ENCODE assay signal across 2 cellular contexts in the genomic region with DNA sequence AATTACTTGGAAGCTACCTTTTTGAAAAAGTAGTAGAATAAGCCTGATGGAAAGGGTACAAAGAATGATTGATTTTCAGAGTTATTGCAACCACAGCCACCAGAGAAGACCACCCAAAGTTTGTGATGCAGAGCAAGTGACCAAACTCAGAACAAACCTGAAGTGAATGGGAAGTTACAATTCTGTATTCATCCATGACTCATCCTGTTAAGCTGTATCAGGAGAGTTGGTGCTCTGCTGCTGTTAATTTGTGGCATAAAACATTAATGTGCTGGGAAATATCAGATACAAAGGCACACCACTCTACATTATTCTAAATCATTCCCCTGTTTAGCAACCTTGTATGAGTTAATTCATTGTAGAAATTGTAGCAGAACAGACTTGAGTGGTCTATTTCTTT.
TF ChIP-seq lines count a peak whose summit lies in the region.

No MANE protein-coding gene starts in this region.

TF ChIP-seq in IMR-90, 13 proteins besides CTCF, POLR2A, EP300 and RAD21:
- TF ChIP-seq, protein P1, sequence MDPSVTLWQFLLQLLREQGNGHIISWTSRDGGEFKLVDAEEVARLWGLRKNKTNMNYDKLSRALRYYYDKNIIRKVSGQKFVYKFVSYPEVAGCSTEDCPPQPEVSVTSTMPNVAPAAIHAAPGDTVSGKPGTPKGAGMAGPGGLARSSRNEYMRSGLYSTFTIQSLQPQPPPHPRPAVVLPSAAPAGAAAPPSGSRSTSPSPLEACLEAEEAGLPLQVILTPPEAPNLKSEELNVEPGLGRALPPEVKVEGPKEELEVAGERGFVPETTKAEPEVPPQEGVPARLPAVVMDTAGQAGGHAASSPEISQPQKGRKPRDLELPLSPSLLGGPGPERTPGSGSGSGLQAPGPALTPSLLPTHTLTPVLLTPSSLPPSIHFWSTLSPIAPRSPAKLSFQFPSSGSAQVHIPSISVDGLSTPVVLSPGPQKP (IDR thresholded peaks at IDR 0.05; ENCODE audit: borderline replicate concordance, low read depth, low read length) = no peak
- TF ChIP-seq NFE2L2 (IDR thresholded peaks at IDR 0.05; ENCODE audit: low read depth, low read length) (no peak), CHD1 (IDR thresholded peaks at IDR 0.05; ENCODE audit: low read depth, low read length) (no peak), RFX5 (IDR thresholded peaks at IDR 0.05; ENCODE audit: low read depth, low read length) (no peak)
TF ChIP-seq in IMR-90: peak in this region for 0.

TF ChIP-seq in endothelial cell of umbilical vein, 7 proteins besides CTCF, POLR2A, EP300 and RAD21:
- no peak for TF ChIP-seq POLR2AphosphoS5 (IDR thresholded peaks at IDR 0.05; ENCODE audit: insufficient read depth, low read depth, low read length)
- peak; percentile 17 for TF ChIP-seq FOS (IDR thresholded peaks at IDR 0.05; ENCODE audit: borderline replicate concordance, insufficient read depth, low read length)
- TF ChIP-seq, protein P2, sequence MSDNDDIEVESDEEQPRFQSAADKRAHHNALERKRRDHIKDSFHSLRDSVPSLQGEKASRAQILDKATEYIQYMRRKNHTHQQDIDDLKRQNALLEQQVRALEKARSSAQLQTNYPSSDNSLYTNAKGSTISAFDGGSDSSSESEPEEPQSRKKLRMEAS (IDR thresholded peaks at IDR 0.05; ENCODE audit: insufficient read depth, insufficient read length) = no peak
- no peak for TF ChIP-seq MYC (IDR thresholded peaks at IDR 0.05; ENCODE audit: low read depth, low read length)
TF ChIP-seq in endothelial cell of umbilical vein: peak in this region for 1.
